8 cellular contexts compared by ENCODE assay signal in genomic region chr4:102501176-102501634, GRCh38. TPM values are rescaled to one million over a fixed set of nuclear protein-coding genes. Genes with fewer than 3 reads are reported as not detected.
DNase-seq lines count a peak whose midpoint lies in the region; ATAC-seq, FAIRE-seq and TF ChIP-seq lines count a peak whose summit lies in the region.

A gene with protein sequence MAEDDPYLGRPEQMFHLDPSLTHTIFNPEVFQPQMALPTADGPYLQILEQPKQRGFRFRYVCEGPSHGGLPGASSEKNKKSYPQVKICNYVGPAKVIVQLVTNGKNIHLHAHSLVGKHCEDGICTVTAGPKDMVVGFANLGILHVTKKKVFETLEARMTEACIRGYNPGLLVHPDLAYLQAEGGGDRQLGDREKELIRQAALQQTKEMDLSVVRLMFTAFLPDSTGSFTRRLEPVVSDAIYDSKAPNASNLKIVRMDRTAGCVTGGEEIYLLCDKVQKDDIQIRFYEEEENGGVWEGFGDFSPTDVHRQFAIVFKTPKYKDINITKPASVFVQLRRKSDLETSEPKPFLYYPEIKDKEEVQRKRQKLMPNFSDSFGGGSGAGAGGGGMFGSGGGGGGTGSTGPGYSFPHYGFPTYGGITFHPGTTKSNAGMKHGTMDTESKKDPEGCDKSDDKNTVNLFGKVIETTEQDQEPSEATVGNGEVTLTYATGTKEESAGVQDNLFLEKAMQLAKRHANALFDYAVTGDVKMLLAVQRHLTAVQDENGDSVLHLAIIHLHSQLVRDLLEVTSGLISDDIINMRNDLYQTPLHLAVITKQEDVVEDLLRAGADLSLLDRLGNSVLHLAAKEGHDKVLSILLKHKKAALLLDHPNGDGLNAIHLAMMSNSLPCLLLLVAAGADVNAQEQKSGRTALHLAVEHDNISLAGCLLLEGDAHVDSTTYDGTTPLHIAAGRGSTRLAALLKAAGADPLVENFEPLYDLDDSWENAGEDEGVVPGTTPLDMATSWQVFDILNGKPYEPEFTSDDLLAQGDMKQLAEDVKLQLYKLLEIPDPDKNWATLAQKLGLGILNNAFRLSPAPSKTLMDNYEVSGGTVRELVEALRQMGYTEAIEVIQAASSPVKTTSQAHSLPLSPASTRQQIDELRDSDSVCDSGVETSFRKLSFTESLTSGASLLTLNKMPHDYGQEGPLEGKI (plus strand): TSS chr4:102501359. CDS start chr4:102525519, 24,160 bp downstream.

- intact Hi-C loops in mucosa of descending colon (cut with DNase I, micrococcal nuclease), result loop anchor here in 1 of 2 donors (10.0 kb wide), 1 partner anchor 56 kb away; no protein-coding TSS in a partner anchor

- in situ Hi-C loops in endometrial microvascular endothelial cells (cut with HindIII; ENCODE audit: inconsistent ontology term, low pct_unique_long_range_greater_than_20kb, low sequenced_read_pairs), result no loop called here

- CTCF ChIA-PET in activated CD8-positive, alpha-beta memory T cell treated with anti-CD3 and anti-CD28 coated beads, Interleukin-2, amount 10 ng/mL, durations not matched to agents 7 days and 5 days (lab: Charles Lee), result interaction anchor here (0.7 to 2.1 kb wide), 14 partner anchors 9 to 327 kb away, joined by 3 to 6 read pairs (median 4); partner anchors contain the start of gene UBE2D3

- ATAC-seq in HG02973 (IDR thresholded peaks at IDR 0.05; ENCODE audit: unreplicated experiment), result peak; percentile 61
- peak; percentile 75 for ATAC-seq in activated CD8-positive, alpha-beta memory T cell treated with anti-CD3 and anti-CD28 coated beads, Interleukin-2, amount 10 ng/mL, durations not matched to agents 7 days and 5 days
- peak; percentile 66 for ATAC-seq in mucosa of descending colon

- H3K4me3 Mint-ChIP-seq in activated CD8-positive, alpha-beta memory T cell treated with anti-CD3 and anti-CD28 coated beads, Interleukin-2, amount 10 ng/mL, durations not matched to agents 7 days and 5 days, result peak within 1 kb of the TSS; percentile 82

- peak within 1 kb of the TSS; percentile 85 for H3K4me3 ChIP-seq in mucosa of descending colon

- TF ChIP-seq CTCF in 22Rv1 (IDR thresholded peaks at IDR 0.05) (peak; percentile 19; the same call in 1 of the 2 replicates), mucosa of descending colon (IDR thresholded peaks at IDR 0.05) (no peak)

- H3K9me3 ChIP-seq in mucosa of descending colon, result no peaks in the 10 kb centered on the region

- peak; percentile 91 for FAIRE-seq in GM18507 (lab: Jason Lieb, UNC)

- H3K4me1 ChIP-seq in mucosa of descending colon (ENCODE audit: low read depth), result peaks cover 20% of the 10 kb centered on the region

- peaks cover 16% of the 10 kb centered on the region for H3K36me3 Mint-ChIP-seq in activated CD8-positive, alpha-beta memory T cell treated with anti-CD3 and anti-CD28 coated beads, Interleukin-2, amount 10 ng/mL, durations not matched to agents 7 days and 5 days

- no peaks in the 10 kb centered on the region for H3K27me3 Mint-ChIP-seq in activated CD8-positive, alpha-beta memory T cell treated with anti-CD3 and anti-CD28 coated beads, Interleukin-2, amount 10 ng/mL, durations not matched to agents 7 days and 5 days

- H3K27ac ChIP-seq in 22Rv1, result peak within 1 kb of the TSS; percentile 96

- H3K9me3 Mint-ChIP-seq in activated CD8-positive, alpha-beta memory T cell treated with anti-CD3 and anti-CD28 coated beads, Interleukin-2, amount 10 ng/mL, durations not matched to agents 7 days and 5 days (ENCODE audit: low read depth), result peaks cover 2% of the 10 kb centered on the region

- DNase-seq in GM18507 (ENCODE audit: extremely low spot score, insufficient read length, low read depth), result peak; percentile 42
- DNase-seq in NCI-H69 (lab: John Stamatoyannopoulos, UW), result peak; percentile 67
- peak; percentile 86 for DNase-seq in activated CD8-positive, alpha-beta memory T cell treated with anti-CD3 and anti-CD28 coated beads, Interleukin-2, amount 10 ng/mL, durations not matched to agents 7 days and 5 days
- peak; percentile 75 to 81 (median 77) for DNase-seq in mucosa of descending colon
- peak; percentile 70 for DNase-seq in stimulated activated CD8-positive, alpha-beta memory T cell treated with anti-CD3 and anti-CD28 coated beads, Interleukin-4, amount 100 ng/mL, for 24 hours (ENCODE audit: low read depth)

- peak within 1 kb of the TSS; percentile 94 for H3K27ac Mint-ChIP-seq in activated CD8-positive, alpha-beta memory T cell treated with anti-CD3 and anti-CD28 coated beads, Interleukin-2, amount 10 ng/mL, durations not matched to agents 7 days and 5 days

- H3K4me1 Mint-ChIP-seq in activated CD8-positive, alpha-beta memory T cell treated with anti-CD3 and anti-CD28 coated beads, Interleukin-2, amount 10 ng/mL, durations not matched to agents 7 days and 5 days, result peaks cover 24% of the 10 kb centered on the region

- no peaks in the 10 kb centered on the region for H3K36me3 ChIP-seq in mucosa of descending colon (ENCODE audit: low read depth)

RNA-seq across cellular contexts. Expression of the gene that starts here (rescaled TPM):
- total RNA-seq in activated CD8-positive, alpha-beta memory T cell treated with anti-CD3 and anti-CD28 coated beads, Interleukin-2, amount 10 ng/mL, durations not matched to agents 7 days and 5 days, result 100 to 1,000 TPM in 1 of 2 experiments, 10 to 100 TPM in 1; 92.3 to 110 TPM
- total RNA-seq in endometrial microvascular endothelial cells (ENCODE audit: inconsistent ontology term), result 51.4 TPM
- total RNA-seq in mucosa of descending colon, result 10 to 100 TPM; 50.8 to 57.4 (median 53.6) TPM

Comparison
In these comparisons a context has a peak if more than half of its experiments do, and no peak if none do; other contexts are left out.
1. Peak in every context shown above with its lines: DNase-seq, ATAC-seq, H3K4me3 ChIP-seq and H3K27ac ChIP-seq.